In the genomic region with DNA sequence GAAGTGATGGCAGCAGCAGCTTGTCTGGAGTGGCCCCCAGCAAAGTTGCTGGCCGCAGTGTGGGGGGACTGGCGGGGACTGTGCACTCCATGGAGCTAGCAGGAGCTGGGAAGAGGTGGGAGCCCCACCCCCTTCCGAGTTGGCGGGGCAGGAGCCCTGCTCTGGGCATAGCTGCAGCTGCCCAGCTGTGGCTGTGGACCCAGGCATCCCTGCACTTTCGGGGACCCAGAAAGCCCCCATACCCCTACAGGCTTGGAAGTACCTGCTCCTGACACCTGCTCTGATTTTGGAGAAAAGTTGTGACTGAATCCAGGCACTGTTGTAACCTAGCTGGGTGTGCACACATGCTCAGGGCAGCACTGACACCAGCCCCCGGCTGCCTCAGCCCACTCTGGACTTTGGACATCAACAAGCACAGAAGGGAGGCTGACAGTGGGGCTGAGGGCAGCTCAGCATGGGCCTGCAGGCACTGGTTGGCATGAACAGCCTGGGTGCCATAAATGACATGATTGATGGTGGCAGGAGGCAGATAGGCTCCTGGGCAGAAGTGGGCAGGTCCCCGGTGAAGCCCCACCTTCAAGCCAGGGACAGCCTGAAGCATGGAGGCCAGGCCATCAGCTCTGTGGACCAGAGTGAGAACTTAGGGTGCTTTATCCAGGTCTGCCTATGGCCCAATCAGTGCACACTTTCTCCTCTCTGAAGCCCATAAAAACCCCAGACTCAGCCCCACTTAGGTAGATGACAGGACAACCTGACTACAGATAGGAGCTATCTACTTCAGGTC, we compare ENCODE assay signal across 1 cellular context.
TF ChIP-seq lines count a peak whose summit lies in the region.

No MANE protein-coding gene starts in this region.

TF ChIP-seq in HepG2, 621 proteins besides CTCF, POLR2A, EP300 and RAD21 (continued from another document and continues in another):
- no peak for TF ChIP-seq ZBTB43 (CRISPR knock-in tag; conservative IDR thresholded peaks at IDR 0.05)
- no peak for TF ChIP-seq NR2F2 (IDR thresholded peaks at IDR 0.05; ENCODE audit: borderline replicate concordance, low read depth)
- TF ChIP-seq, protein P1, sequence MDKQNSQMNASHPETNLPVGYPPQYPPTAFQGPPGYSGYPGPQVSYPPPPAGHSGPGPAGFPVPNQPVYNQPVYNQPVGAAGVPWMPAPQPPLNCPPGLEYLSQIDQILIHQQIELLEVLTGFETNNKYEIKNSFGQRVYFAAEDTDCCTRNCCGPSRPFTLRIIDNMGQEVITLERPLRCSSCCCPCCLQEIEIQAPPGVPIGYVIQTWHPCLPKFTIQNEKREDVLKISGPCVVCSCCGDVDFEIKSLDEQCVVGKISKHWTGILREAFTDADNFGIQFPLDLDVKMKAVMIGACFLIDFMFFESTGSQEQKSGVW (CRISPR knock-in tag; IDR thresholded peaks at IDR 0.05; ENCODE audit: borderline replicate concordance), result no peak
- no peak for TF ChIP-seq ZNF446 (CRISPR knock-in tag; IDR thresholded peaks at IDR 0.05)
- TF ChIP-seq DMAP1 (CRISPR knock-in tag; IDR thresholded peaks at IDR 0.05), result peak; percentile 77; the same call in 1 of the 2 replicates
- no peak for TF ChIP-seq ZNF234 (CRISPR knock-in tag; conservative IDR thresholded peaks at IDR 0.05)
- peak; percentile 68 for TF ChIP-seq ZBTB7B (CRISPR knock-in tag; IDR thresholded peaks at IDR 0.05)
- peak; percentile 43; the same call in 1 of the 2 replicates for TF ChIP-seq CCDC6 (CRISPR knock-in tag; IDR thresholded peaks at IDR 0.05)
- TF ChIP-seq POLR2AphosphoS5 (IDR thresholded peaks at IDR 0.05; ENCODE audit: low read depth, low read length), result peak; percentile 71
- TF ChIP-seq TCF7 (IDR thresholded peaks at IDR 0.05; ENCODE audit: low read depth), result no peak
- TF ChIP-seq AGO2 (optimal IDR thresholded peaks at IDR 0.05; ENCODE audit: low read depth, low read length), result peak; percentile 60
- peak; percentile 54; the same call in 1 of the 2 replicates for TF ChIP-seq ZNF143 (CRISPR knock-in tag; IDR thresholded peaks at IDR 0.05)
- 0 out of 2 replicates have a peak, but pooled peaks have one; percentile 47 for TF ChIP-seq ZNF331 (CRISPR knock-in tag; IDR thresholded peaks at IDR 0.05)
- 0 out of 2 replicates have a peak, but pooled peaks have one; percentile 75 for TF ChIP-seq ZNF598 (CRISPR knock-in tag; IDR thresholded peaks at IDR 0.05; ENCODE audit: borderline replicate concordance)
- TF ChIP-seq ZNF841 (CRISPR knock-in tag; IDR thresholded peaks at IDR 0.05; ENCODE audit: borderline replicate concordance), result no peak
- TF ChIP-seq, protein P2, sequence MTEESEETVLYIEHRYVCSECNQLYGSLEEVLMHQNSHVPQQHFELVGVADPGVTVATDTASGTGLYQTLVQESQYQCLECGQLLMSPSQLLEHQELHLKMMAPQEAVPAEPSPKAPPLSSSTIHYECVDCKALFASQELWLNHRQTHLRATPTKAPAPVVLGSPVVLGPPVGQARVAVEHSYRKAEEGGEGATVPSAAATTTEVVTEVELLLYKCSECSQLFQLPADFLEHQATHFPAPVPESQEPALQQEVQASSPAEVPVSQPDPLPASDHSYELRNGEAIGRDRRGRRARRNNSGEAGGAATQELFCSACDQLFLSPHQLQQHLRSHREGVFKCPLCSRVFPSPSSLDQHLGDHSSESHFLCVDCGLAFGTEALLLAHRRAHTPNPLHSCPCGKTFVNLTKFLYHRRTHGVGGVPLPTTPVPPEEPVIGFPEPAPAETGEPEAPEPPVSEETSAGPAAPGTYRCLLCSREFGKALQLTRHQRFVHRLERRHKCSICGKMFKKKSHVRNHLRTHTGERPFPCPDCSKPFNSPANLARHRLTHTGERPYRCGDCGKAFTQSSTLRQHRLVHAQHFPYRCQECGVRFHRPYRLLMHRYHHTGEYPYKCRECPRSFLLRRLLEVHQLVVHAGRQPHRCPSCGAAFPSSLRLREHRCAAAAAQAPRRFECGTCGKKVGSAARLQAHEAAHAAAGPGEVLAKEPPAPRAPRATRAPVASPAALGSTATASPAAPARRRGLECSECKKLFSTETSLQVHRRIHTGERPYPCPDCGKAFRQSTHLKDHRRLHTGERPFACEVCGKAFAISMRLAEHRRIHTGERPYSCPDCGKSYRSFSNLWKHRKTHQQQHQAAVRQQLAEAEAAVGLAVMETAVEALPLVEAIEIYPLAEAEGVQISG (CRISPR knock-in tag; IDR thresholded peaks at IDR 0.05), result peak; percentile 45; the same call in 1 of the 2 replicates
- no peak; the same call in 1 of the 2 replicates for TF ChIP-seq HOMEZ (CRISPR knock-in tag; IDR thresholded peaks at IDR 0.05; ENCODE audit: low read depth)
- TF ChIP-seq ESRRA (CRISPR knock-in tag; IDR thresholded peaks at IDR 0.05; ENCODE audit: low read depth), result no peak
- peak; percentile 76; the same call in 1 of the 2 replicates for TF ChIP-seq NCOR1 (IDR thresholded peaks at IDR 0.05; ENCODE audit: borderline replicate concordance, low read length)
- TF ChIP-seq, protein P3, sequence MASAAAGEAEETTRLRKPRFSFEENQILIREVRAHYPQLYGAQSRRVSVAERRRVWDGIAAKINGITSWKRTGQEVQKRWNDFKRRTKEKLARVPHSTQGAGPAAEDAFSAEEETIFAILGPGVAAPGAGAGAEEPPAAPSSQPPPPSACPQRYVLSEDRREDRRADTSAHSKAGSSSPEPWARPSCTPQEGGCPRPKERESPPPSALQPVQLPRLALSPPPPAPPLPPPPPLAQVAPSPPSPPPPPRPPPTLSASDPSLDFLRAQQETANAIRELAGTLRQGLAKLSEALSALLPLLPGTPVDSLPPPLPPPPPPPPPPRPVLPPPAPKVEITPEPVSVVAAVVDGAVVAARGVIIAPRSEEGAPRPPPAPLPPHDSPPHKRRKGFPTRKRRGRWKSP (CRISPR knock-in tag; IDR thresholded peaks at IDR 0.05), result peak; percentile 74; the same call in 1 of the 2 replicates
- peak; percentile 80; the same call in 1 of the 2 replicates for TF ChIP-seq ZNF329 (CRISPR knock-in tag; IDR thresholded peaks at IDR 0.05; ENCODE audit: low read depth)
- no peak for TF ChIP-seq ZNF296 (CRISPR knock-in tag; conservative IDR thresholded peaks at IDR 0.05)
- TF ChIP-seq, protein P4, sequence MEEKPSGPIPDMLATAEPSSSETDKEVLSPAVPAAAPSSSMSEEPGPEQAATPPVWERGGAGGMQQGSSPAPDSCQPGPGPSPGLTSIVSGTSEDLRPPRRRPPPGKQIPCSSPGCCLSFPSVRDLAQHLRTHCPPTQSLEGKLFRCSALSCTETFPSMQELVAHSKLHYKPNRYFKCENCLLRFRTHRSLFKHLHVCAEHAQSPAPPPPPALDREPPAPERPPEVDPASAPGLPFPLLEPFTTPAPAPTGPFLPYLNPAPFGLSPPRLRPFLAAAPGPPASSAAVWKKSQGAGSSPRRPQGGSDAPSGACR (CRISPR knock-in tag; IDR thresholded peaks at IDR 0.05), result no peak
- TF ChIP-seq, protein P5, sequence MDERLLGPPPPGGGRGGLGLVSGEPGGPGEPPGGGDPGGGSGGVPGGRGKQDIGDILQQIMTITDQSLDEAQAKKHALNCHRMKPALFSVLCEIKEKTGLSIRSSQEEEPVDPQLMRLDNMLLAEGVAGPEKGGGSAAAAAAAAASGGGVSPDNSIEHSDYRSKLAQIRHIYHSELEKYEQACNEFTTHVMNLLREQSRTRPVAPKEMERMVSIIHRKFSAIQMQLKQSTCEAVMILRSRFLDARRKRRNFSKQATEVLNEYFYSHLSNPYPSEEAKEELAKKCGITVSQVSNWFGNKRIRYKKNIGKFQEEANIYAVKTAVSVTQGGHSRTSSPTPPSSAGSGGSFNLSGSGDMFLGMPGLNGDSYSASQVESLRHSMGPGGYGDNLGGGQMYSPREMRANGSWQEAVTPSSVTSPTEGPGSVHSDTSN (CRISPR knock-in tag; IDR thresholded peaks at IDR 0.05), result peak; percentile 34; the same call in 1 of the 2 replicates
- TF ChIP-seq ZNF839 (CRISPR knock-in tag; IDR thresholded peaks at IDR 0.05; ENCODE audit: borderline replicate concordance), result 0 out of 2 replicates have a peak, but pooled peaks have one; percentile 58
- 0 out of 2 replicates have a peak, but pooled peaks have one; percentile 38 for TF ChIP-seq ZSCAN29 (CRISPR knock-in tag; conservative IDR thresholded peaks at IDR 0.05)
- peak; percentile 74; the same call in 1 of the 2 replicates for TF ChIP-seq KAT7 (CRISPR knock-in tag; IDR thresholded peaks at IDR 0.05; ENCODE audit: borderline replicate concordance)
- TF ChIP-seq NFE2 (CRISPR knock-in tag; IDR thresholded peaks at IDR 0.05), result no peak
- TF ChIP-seq NONO (IDR thresholded peaks at IDR 0.05), result no peak
- peak; percentile 72; the same call in 1 of the 2 replicates for TF ChIP-seq NONO (CRISPR knock-in tag; conservative IDR thresholded peaks at IDR 0.05)
- peak; percentile 86 for TF ChIP-seq FOXK2 (IDR thresholded peaks at IDR 0.05)
- TF ChIP-seq CREB3 (CRISPR knock-in tag; IDR thresholded peaks at IDR 0.05), result no peak
- no peak for TF ChIP-seq ZNF232 (CRISPR knock-in tag; IDR thresholded peaks at IDR 0.05; ENCODE audit: borderline replicate concordance)
- TF ChIP-seq RNF219 (CRISPR knock-in tag; IDR thresholded peaks at IDR 0.05), result no peak
- no peak for TF ChIP-seq ZNF496 (CRISPR knock-in tag; IDR thresholded peaks at IDR 0.05; ENCODE audit: insufficient replicate concordance)
- TF ChIP-seq SRY (CRISPR knock-in tag; IDR thresholded peaks at IDR 0.05), result no peak
- TF ChIP-seq TAF1 (CRISPR knock-in tag; IDR thresholded peaks at IDR 0.05), result peak; percentile 32; the same call in 1 of the 2 replicates
- TF ChIP-seq LCORL (IDR thresholded peaks at IDR 0.05), result no peak
- peak; percentile 77; the same call in 1 of the 2 replicates for TF ChIP-seq LCORL (CRISPR knock-in tag; IDR thresholded peaks at IDR 0.05)
- TF ChIP-seq MEIS1 (CRISPR knock-in tag; IDR thresholded peaks at IDR 0.05; ENCODE audit: borderline replicate concordance), result peak; percentile 57; the same call in 1 of the 2 replicates
- TF ChIP-seq ZNF205 (CRISPR knock-in tag; IDR thresholded peaks at IDR 0.05), result 0 out of 2 replicates have a peak, but pooled peaks have one; percentile 38
- TF ChIP-seq MLX (CRISPR knock-in tag; IDR thresholded peaks at IDR 0.05), result peak; percentile 56; the same call in 1 of the 2 replicates
